In genomic region chr3:118501152-118501551, GRCh38 we compare ENCODE assay signal across 8 cellular contexts.
A peak's percentile ranks its signal among the peaks of the same experiment; 100 is the strongest.
DNase-seq lines count a peak whose midpoint lies in the region; ATAC-seq, FAIRE-seq and TF ChIP-seq lines count a peak whose summit lies in the region.
"Had no signal": no experiment of that assay in that cellular context is flagged by ENCODE, and none has a peak within 500 bp of the region (broad histone marks: within the 10 kb centered on the region; RNA-seq: fewer than 3 reads in every experiment).

No MANE protein-coding gene starts in this region.

- H3K4me3 ChIP-seq in stomach, result no peak overlapping the region

- no peak for FAIRE-seq in GM12892 (lab: Jason Lieb, UNC)

- POLR2A ChIA-PET in HEK293T (lab: Yijun Ruan, JAX), result no interaction called here

- peaks cover 0 to 4% of the 10 kb centered on the region in 2 donors for H3K9me3 Mint-ChIP-seq in stimulated activated naive B cell treated with anti-CD40 and anti-IgM and Interleukin-4, amounts not matched to agents 10 μg/mL and 1 μg/mL and 100 μg/mL, for 72 hours
- H3K9me3 Mint-ChIP-seq: T-helper 2 cell treated with Interferon-gamma antibody and Interleukin-4, amounts not matched to agents 5 μg/mL and 100 μg/mL, for 36 hours had no signal

- H3K27me3 ChIP-seq in stomach, result no peaks in the 10 kb centered on the region

- no peaks in the 10 kb centered on the region for H3K36me3 Mint-ChIP-seq in stimulated activated naive B cell treated with anti-CD40 and anti-IgM and Interleukin-4, amounts not matched to agents 10 μg/mL and 1 μg/mL and 100 μg/mL, for 72 hours

- no peaks in the 10 kb centered on the region for H3K27me3 Mint-ChIP-seq in stimulated activated naive B cell treated with anti-CD40 and anti-IgM and Interleukin-4, amounts not matched to agents 10 μg/mL and 1 μg/mL and 100 μg/mL, for 72 hours

- H3K4me1 ChIP-seq in stomach, result peaks cover 0 to 9% (median 0%) of the 10 kb centered on the region in 4 donors

- no peak overlapping the region for H3K27ac Mint-ChIP-seq in stimulated activated naive B cell treated with anti-CD40 and anti-IgM and Interleukin-4, amounts not matched to agents 10 μg/mL and 1 μg/mL and 100 μg/mL, for 72 hours
- H3K27ac Mint-ChIP-seq: T-helper 2 cell treated with Interferon-gamma antibody and Interleukin-4, amounts not matched to agents 5 μg/mL and 100 μg/mL, for 36 hours had no signal

- no peak for TF ChIP-seq POLR2A in stomach (IDR thresholded peaks at IDR 0.05)
- no peak for TF ChIP-seq POLR2A in GM12892 (IDR thresholded peaks at IDR 0.05; ENCODE audit: low read depth, low read length)

- no peaks in the 10 kb centered on the region for H3K4me1 Mint-ChIP-seq in stimulated activated naive B cell treated with anti-CD40 and anti-IgM and Interleukin-4, amounts not matched to agents 10 μg/mL and 1 μg/mL and 100 μg/mL, for 72 hours

- peak; percentile 26 for DNase-seq in HEK293T (ENCODE audit: extremely low spot score)
- DNase-seq in RPMI7951 (ENCODE audit: low read depth), result peak; percentile 38
- DNase-seq in head of caudate nucleus, result peak in 41 of 42 donors; percentile 2 to 67 (median 38)
- peak; percentile 39 for DNase-seq in stomach
- no peak for DNase-seq in stimulated activated naive B cell treated with anti-CD40 and anti-IgM and Interleukin-4, amounts not matched to agents 10 μg/mL and 1 μg/mL and 100 μg/mL, for 72 hours
- DNase-seq in GM12892 (ENCODE audit: insufficient read length), result no peak

- TF ChIP-seq CTCF in stomach (IDR thresholded peaks at IDR 0.05), result no peak

- H3K36me3 ChIP-seq in stomach, result no peaks in the 10 kb centered on the region

- H3K9me3 ChIP-seq in stomach, result no peaks in the 10 kb centered on the region

- TF ChIP-seq EP300 in stomach (IDR thresholded peaks at IDR 0.05), result no peak

- WGBS in stomach, 5 donors, result 22 to 61% (median 44%) methylated on average over 1 of the region's 1 CpG

- H3K4me3 Mint-ChIP-seq in stimulated activated naive B cell treated with anti-CD40 and anti-IgM and Interleukin-4, amounts not matched to agents 10 μg/mL and 1 μg/mL and 100 μg/mL, for 72 hours, result no peak overlapping the region
- H3K4me3 Mint-ChIP-seq: T-helper 2 cell treated with Interferon-gamma antibody and Interleukin-4, amounts not matched to agents 5 μg/mL and 100 μg/mL, for 36 hours had no signal

- ATAC-seq in GM18873 (IDR thresholded peaks at IDR 0.05; ENCODE audit: low FRiP score, unreplicated experiment), result no peak
- no peak for ATAC-seq in stimulated activated naive B cell treated with anti-CD40 and anti-IgM and Interleukin-4, amounts not matched to agents 10 μg/mL and 1 μg/mL and 100 μg/mL, for 72 hours (replicated peaks)

- intact Hi-C loops in head of caudate nucleus (cut with DNase I) (no loop called here), stomach (cut with DNase I; ENCODE audit: low total_unique reads) (no loop called here)

- CTCF ChIA-PET in HEK293T (lab: Yijun Ruan, JAX), result no interaction called here

- peak overlapping the region in 1 of 5 donors; percentile 16 for H3K27ac ChIP-seq in stomach

TF ChIP-seq in HEK293T, 16 proteins besides CTCF, POLR2A, EP300 and RAD21:
- TF ChIP-seq FOXA1 (IDR thresholded peaks at IDR 0.05) (no peak), CTBP1 (IDR thresholded peaks at IDR 0.05; ENCODE audit: borderline replicate concordance) (no peak), ARNT (IDR thresholded peaks at IDR 0.05) (no peak), NFRKB (IDR thresholded peaks at IDR 0.05) (no peak), TARDBP (IDR thresholded peaks at IDR 0.05) (no peak), FOXM1 (IDR thresholded peaks at IDR 0.05; ENCODE audit: borderline replicate concordance) (no peak), LEF1 (IDR thresholded peaks at IDR 0.05; ENCODE audit: borderline replicate concordance) (no peak), ZNF384 (IDR thresholded peaks at IDR 0.05) (no peak), SUZ12 (IDR thresholded peaks at IDR 0.05) (no peak), ELF4 (IDR thresholded peaks at IDR 0.05) (no peak), PKNOX1 (IDR thresholded peaks at IDR 0.05) (no peak), BHLHE40 (IDR thresholded peaks at IDR 0.05; ENCODE audit: borderline replicate concordance) (no peak), HDGF (IDR thresholded peaks at IDR 0.05; ENCODE audit: borderline replicate concordance) (no peak)

Comparison
In these comparisons a context has a peak if more than half of its experiments do, and no peak if none do; other contexts are left out.
1. DNase-seq: peak in HEK293T (single experiment), RPMI7951 (single experiment), head of caudate nucleus (41 of 42) and stomach (single experiment); none in stimulated activated naive B cell treated with anti-CD40 and anti-IgM and Interleukin-4, amounts not matched to agents 10 μg/mL and 1 μg/mL and 100 μg/mL, for 72 hours (single experiment) and GM12892 (single experiment).